In the genomic region with DNA sequence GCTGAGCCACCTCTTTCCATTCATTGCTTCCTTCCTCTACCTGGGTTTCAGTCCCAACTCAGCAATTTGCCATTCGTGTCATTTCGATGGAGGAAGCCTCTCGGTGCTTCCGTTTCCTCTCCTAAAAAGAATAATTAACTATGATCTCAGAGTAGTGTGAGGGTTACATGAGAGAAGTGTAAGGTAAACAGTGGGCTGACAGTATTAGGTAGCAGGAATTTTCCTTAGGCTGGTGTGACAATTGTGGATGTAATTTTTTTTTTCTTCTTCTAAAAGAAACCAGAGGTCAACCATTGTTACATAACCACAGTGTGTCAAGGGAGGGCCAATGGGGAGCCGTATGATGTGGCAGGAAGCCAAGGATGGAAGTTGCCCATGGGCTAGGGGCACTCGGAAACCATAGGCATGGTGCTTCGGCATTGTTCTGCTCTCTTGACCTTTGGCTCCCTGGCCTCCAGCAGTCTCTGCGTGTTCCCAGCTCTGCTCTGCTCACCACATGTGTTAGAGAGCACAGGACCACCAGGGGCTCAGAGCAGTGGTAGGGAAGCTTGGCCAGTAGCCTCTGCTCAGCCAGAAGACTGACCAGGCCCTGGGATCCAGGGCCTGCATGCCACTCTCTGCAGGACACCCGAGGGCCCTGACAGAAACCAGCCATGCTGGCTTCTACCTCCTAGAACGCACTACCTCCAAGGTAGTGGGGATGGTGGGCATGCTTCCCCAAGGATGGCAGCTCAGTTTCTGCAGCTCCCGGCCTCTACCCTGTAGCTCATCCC, we compare ENCODE assay signal across 10 cellular contexts. TPM values are rescaled to one million over a fixed set of nuclear protein-coding genes. Genes with fewer than 3 reads are reported as not detected.
DNase-seq lines count a peak whose midpoint lies in the region; ATAC-seq and TF ChIP-seq lines count a peak whose summit lies in the region.
"Had no signal": no experiment of that assay in that cellular context is flagged by ENCODE, and none has a peak within 500 bp of the region (broad histone marks: within the 10 kb centered on the region; RNA-seq: fewer than 3 reads in every experiment).

No MANE protein-coding gene starts in this region.

- no peak overlapping the region for H3K27ac ChIP-seq in CD8-positive, alpha-beta T cell (ENCODE audit: low read depth, low read length)
- H3K27ac ChIP-seq in HEK293 (ENCODE audit: extremely low read depth, low read depth, low read length) (no peak overlapping the region; the same call in 1 of the 2 replicates), brain microvascular endothelial cell (no peak overlapping the region)

- CTCF ChIA-PET in CD8-positive, alpha-beta T cell (lab: Charles Lee), result interaction anchor here (1.3 to 5.8 kb wide), 4 partner anchors 11 to 114 kb away, joined by 4 to 62 read pairs (median 4); no protein-coding TSS in a partner anchor
- CTCF ChIA-PET in HEK293 (lab: Yijun Ruan, JAX), result interaction anchor here (0.5 to 3.8 kb wide), 8 partner anchors 8 to 140 kb away, joined by 3 to 26 read pairs (median 3); no protein-coding TSS in a partner anchor

- H3K9me3 ChIP-seq in CD8-positive, alpha-beta T cell (ENCODE audit: low read length), result no peaks in the 10 kb centered on the region
- H3K9me3 ChIP-seq in HEK293 (ENCODE audit: control insufficient read depth, insufficient read depth, low read depth, low read length), result no peaks in the 10 kb centered on the region

- no peaks in the 10 kb centered on the region for H3K9me3 Mint-ChIP-seq in CD8-positive, alpha-beta T cell
- no peaks in the 10 kb centered on the region for H3K9me3 Mint-ChIP-seq in T-helper 1 cell treated with Interleukin-12 subunit alpha and Interleukin-12 subunit beta and Interleukin-4 antibody, amounts not matched to agents 30 μg/mL and 1 μg/mL, for 36 hours

- no peaks in the 10 kb centered on the region for H3K36me3 ChIP-seq in CD8-positive, alpha-beta T cell (ENCODE audit: insufficient read depth, low read length)
- H3K36me3 ChIP-seq in HEK293 (ENCODE audit: control insufficient read depth in 2 of 2, insufficient read depth in 1 of 2, low read length in 2 of 2) (peaks cover 5 to 18% of the 10 kb centered on the region in 2 experiments), brain microvascular endothelial cell (replicated peaks) (no peaks in the 10 kb centered on the region)

- no peak overlapping the region for H3K4me3 ChIP-seq in CD8-positive, alpha-beta T cell (ENCODE audit: low read depth, low read length)
- no peak overlapping the region for H3K4me3 ChIP-seq in HEK293 (ENCODE audit: low read depth, low read length)
- H3K4me3 ChIP-seq in brain microvascular endothelial cell (ENCODE audit: low read depth, low read length), result no peak overlapping the region

- intact Hi-C loops in CD8-positive, alpha-beta T cell (cut with DNase I, micrococcal nuclease), result loop anchor here in 1 of 2 experiments (2.0 to 10.0 kb wide), 3 partner anchors 61 to 1245 kb away; no protein-coding TSS in a partner anchor

- no peak overlapping the region for H3K27ac Mint-ChIP-seq in CD8-positive, alpha-beta T cell
- peak overlapping the region; percentile 85 for H3K27ac Mint-ChIP-seq in T-helper 1 cell treated with Interleukin-12 subunit alpha and Interleukin-12 subunit beta and Interleukin-4 antibody, amounts not matched to agents 30 μg/mL and 1 μg/mL, for 36 hours

- peak overlapping the region; percentile 74 for H3K4me3 Mint-ChIP-seq in CD8-positive, alpha-beta T cell
- peak overlapping the region; percentile 61 for H3K4me3 Mint-ChIP-seq in T-helper 1 cell treated with Interleukin-12 subunit alpha and Interleukin-12 subunit beta and Interleukin-4 antibody, amounts not matched to agents 30 μg/mL and 1 μg/mL, for 36 hours

- in situ Hi-C loops in brain microvascular endothelial cell (cut with HindIII; ENCODE audit: low pct_ligation_motif_present, low sequenced_read_pairs), result loop anchor here (25.0 kb wide), 1 partner anchor 118 kb away; no protein-coding TSS in a partner anchor

- POLR2A ChIA-PET in CD8-positive, alpha-beta T cell (lab: Charles Lee), result interaction anchor here (0.7 kb wide), 1 partner anchor 31 kb away, joined by 3 read pairs; no protein-coding TSS in a partner anchor
- POLR2A ChIA-PET in HEK293 (lab: Yijun Ruan, JAX), result interaction anchor here (2.1 kb wide), 1 partner anchor 7 kb away, joined by 12 read pairs; no protein-coding TSS in a partner anchor

- no peak for ATAC-seq in CD8-positive, alpha-beta T cell
- ATAC-seq: Panc1 had no signal

- peaks cover 6% of the 10 kb centered on the region for H3K4me1 ChIP-seq in CD8-positive, alpha-beta T cell (ENCODE audit: insufficient read depth, low read length)
- peaks cover 8% of the 10 kb centered on the region for H3K4me1 ChIP-seq in HEK293 (ENCODE audit: control insufficient read depth, insufficient read depth, low read length)

- peaks cover 17% of the 10 kb centered on the region for H3K4me1 Mint-ChIP-seq in CD8-positive, alpha-beta T cell (ENCODE audit: low read depth)
- H3K4me1 Mint-ChIP-seq in T-helper 1 cell treated with Interleukin-12 subunit alpha and Interleukin-12 subunit beta and Interleukin-4 antibody, amounts not matched to agents 30 μg/mL and 1 μg/mL, for 36 hours (ENCODE audit: low read depth), result peaks cover 28% of the 10 kb centered on the region

- no peak for TF ChIP-seq CTCF in CD8-positive, alpha-beta T cell (IDR thresholded peaks at IDR 0.05)
- TF ChIP-seq CTCF in HEK293 (tag by site-specific recombination; IDR thresholded peaks at IDR 0.05) (no peak), brain microvascular endothelial cell (IDR thresholded peaks at IDR 0.05; ENCODE audit: low read depth, low read length, missing control alignments) (no peak)

- H3K27me3 Mint-ChIP-seq in CD8-positive, alpha-beta T cell (ENCODE audit: low read depth), result peaks cover 3% of the 10 kb centered on the region
- peaks cover 4% of the 10 kb centered on the region for H3K27me3 Mint-ChIP-seq in T-helper 1 cell treated with Interleukin-12 subunit alpha and Interleukin-12 subunit beta and Interleukin-4 antibody, amounts not matched to agents 30 μg/mL and 1 μg/mL, for 36 hours (ENCODE audit: low read depth)

- H3K27me3 ChIP-seq in CD8-positive, alpha-beta T cell (ENCODE audit: insufficient read depth, low read length), result no peaks in the 10 kb centered on the region
- no peaks in the 10 kb centered on the region for H3K27me3 ChIP-seq in brain microvascular endothelial cell (replicated peaks)

- no peaks in the 10 kb centered on the region for H3K36me3 Mint-ChIP-seq in CD8-positive, alpha-beta T cell
- peaks cover 11% of the 10 kb centered on the region for H3K36me3 Mint-ChIP-seq in T-helper 1 cell treated with Interleukin-12 subunit alpha and Interleukin-12 subunit beta and Interleukin-4 antibody, amounts not matched to agents 30 μg/mL and 1 μg/mL, for 36 hours (ENCODE audit: low read depth)

- no peak for DNase-seq in CD8-positive, alpha-beta T cell
- DNase-seq in lung microvascular endothelial cell (ENCODE audit: low read depth in 2 of 2) (peak; percentile 30 to 88), GM03348 (ENCODE audit: low spot score) (no peak), medulla oblongata (ENCODE audit: extremely low spot score) (no peak), brain microvascular endothelial cell (no peak)
- DNase-seq in effector CD8-positive, alpha-beta T cell (lab: John Stamatoyannopoulos, UW), result no peak
- DNase-seq: kidney glomerular epithelial cell had no signal

TF ChIP-seq in HEK293, 187 proteins besides CTCF, POLR2A, EP300 and RAD21 (continues in another document):
- TF ChIP-seq ZNF174 (tag by site-specific recombination; IDR thresholded peaks at IDR 0.05) (no peak), ZNF146 (tag by site-specific recombination; IDR thresholded peaks at IDR 0.05) (no peak), TRIM28 (IDR thresholded peaks at IDR 0.05; ENCODE audit: borderline replicate concordance, low read length) (no peak), ZNF211 (tag by site-specific recombination; IDR thresholded peaks at IDR 0.05; ENCODE audit: low read depth) (no peak), ZFHX2 (tag by site-specific recombination; conservative IDR thresholded peaks at IDR 0.05) (no peak), ZNF48 (tag by site-specific recombination; IDR thresholded peaks at IDR 0.05) (no peak), ZNF629 (tag by site-specific recombination; IDR thresholded peaks at IDR 0.05) (0 out of 2 replicates have a peak, but pooled peaks have one; percentile 26), ZNF560 (tag by site-specific recombination; IDR thresholded peaks at IDR 0.05; ENCODE audit: borderline replicate concordance) (no peak), ZIC2 (tag by site-specific recombination; IDR thresholded peaks at IDR 0.05) (peak; percentile 67)
- TF ChIP-seq, protein P1, sequence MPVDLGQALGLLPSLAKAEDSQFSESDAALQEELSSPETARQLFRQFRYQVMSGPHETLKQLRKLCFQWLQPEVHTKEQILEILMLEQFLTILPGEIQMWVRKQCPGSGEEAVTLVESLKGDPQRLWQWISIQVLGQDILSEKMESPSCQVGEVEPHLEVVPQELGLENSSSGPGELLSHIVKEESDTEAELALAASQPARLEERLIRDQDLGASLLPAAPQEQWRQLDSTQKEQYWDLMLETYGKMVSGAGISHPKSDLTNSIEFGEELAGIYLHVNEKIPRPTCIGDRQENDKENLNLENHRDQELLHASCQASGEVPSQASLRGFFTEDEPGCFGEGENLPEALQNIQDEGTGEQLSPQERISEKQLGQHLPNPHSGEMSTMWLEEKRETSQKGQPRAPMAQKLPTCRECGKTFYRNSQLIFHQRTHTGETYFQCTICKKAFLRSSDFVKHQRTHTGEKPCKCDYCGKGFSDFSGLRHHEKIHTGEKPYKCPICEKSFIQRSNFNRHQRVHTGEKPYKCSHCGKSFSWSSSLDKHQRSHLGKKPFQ (tag by site-specific recombination; IDR thresholded peaks at IDR 0.05), result no peak
- TF ChIP-seq, protein P2, sequence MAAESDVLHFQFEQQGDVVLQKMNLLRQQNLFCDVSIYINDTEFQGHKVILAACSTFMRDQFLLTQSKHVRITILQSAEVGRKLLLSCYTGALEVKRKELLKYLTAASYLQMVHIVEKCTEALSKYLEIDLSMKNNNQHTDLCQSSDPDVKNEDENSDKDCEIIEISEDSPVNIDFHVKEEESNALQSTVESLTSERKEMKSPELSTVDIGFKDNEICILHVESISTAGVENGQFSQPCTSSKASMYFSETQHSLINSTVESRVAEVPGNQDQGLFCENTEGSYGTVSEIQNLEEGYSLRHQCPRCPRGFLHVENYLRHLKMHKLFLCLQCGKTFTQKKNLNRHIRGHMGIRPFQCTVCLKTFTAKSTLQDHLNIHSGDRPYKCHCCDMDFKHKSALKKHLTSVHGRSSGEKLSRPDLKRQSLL (tag by site-specific recombination; IDR thresholded peaks at IDR 0.05), result no peak

RNA-seq across cellular contexts. Expression of a gene that starts 2.0 kb away (rescaled TPM):
- total RNA-seq in CD8-positive, alpha-beta T cell, result 1 to 10 TPM; 2.9 TPM
- total RNA-seq in lung microvascular endothelial cell, result 10.5 and 35.3 TPM in 2 replicates

RNA-seq across cellular contexts. Expression of a gene that starts 23.5 kb away (rescaled TPM):
- 1 to 10 TPM; 5.1 to 5.2 TPM for total RNA-seq in CD8-positive, alpha-beta T cell
- 163 and 193 TPM in 2 replicates for total RNA-seq in lung microvascular endothelial cell

RNA-seq across cellular contexts. Expression of a gene that starts 55.2 kb away (rescaled TPM):
- total RNA-seq in CD8-positive, alpha-beta T cell, result not detected
- total RNA-seq in lung microvascular endothelial cell, result 2.2 and 3.0 TPM in 2 replicates

Comparison
In these comparisons a context has a peak if more than half of its experiments do, and no peak if none do; other contexts are left out.
1. DNase-seq: peak in lung microvascular endothelial cell (2 of 2); none in CD8-positive, alpha-beta T cell (0 of 7), GM03348 (single experiment), medulla oblongata (single experiment), effector CD8-positive, alpha-beta T cell (single experiment) and brain microvascular endothelial cell (single experiment).
2. RNA of a gene that starts 23.5 kb away (total RNA-seq): 163 to 193 TPM in lung microvascular endothelial cell; 5.1 to 5.2 TPM in CD8-positive, alpha-beta T cell; every median in the first group is over 10 times any median in the second.